18 cellular contexts compared by ENCODE assay signal in the genomic region with DNA sequence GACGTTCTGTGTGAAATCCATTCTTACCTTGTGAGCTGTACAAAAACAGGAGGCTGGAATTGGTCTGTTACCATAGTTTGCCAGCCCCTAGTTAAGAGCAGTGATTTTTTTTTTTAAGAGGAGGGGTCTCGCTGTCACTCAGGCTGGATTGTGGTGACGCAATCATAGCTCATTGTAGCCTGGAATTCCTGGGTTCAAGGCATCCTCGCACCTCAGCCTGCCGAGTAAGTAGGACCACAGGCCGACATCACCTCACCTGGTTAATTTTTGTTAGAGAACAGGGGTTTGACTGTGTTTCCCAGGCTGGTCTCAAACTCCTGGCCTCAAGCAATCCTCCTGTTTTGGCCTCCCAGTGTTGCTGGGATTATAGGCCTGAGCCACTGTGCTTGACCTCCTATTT.
"Had no signal": no experiment of that assay in that cellular context is flagged by ENCODE, and none has a peak within 500 bp of the region (broad histone marks: within the 10 kb centered on the region; RNA-seq: fewer than 3 reads in every experiment).

No MANE protein-coding gene starts in this region.

- H3K36me3 ChIP-seq: ascending aorta, brain microvascular endothelial cell had no signal

- H3K27me3 ChIP-seq: ascending aorta, brain microvascular endothelial cell, foreskin keratinocyte, transverse colon had no signal

- ATAC-seq: foreskin keratinocyte; left ventricle myocardium superior; naive thymus-derived CD8-positive, alpha-beta T cell; stimulated activated naive B cell treated with anti-CD40 and anti-IgM and Interleukin-4, amounts not matched to agents 10 μg/mL and 1 μg/mL and 100 μg/mL, for 72 hours had no signal

- H3K4me3 ChIP-seq: ascending aorta, transverse colon had no signal

- DNase-seq: activated CD8-positive, alpha-beta memory T cell treated with anti-CD3 and anti-CD28 coated beads, Interleukin-2, amount 50 U/mL, for 48 hours; activated effector memory CD4-positive, alpha-beta T cell treated with anti-CD3 and anti-CD28 coated beads, Interleukin-2, amount 50 U/mL, for 16 hours; activated naive CD4-positive, alpha-beta T cell treated with anti-CD3 and anti-CD28 coated beads, Interleukin-2, amount 10 ng/mL, durations not matched to agents 7 days and 5 days; brain microvascular endothelial cell; caudate nucleus; effector memory CD4-positive, alpha-beta T cell; foreskin keratinocyte; left ventricle myocardium superior; mammary epithelial cell; naive thymus-derived CD8-positive, alpha-beta T cell; stimulated activated CD4-positive, alpha-beta T cell treated with anti-CD3 and anti-CD28 coated beads, Interleukin-2, amount 100 ng/mL, for 48 hours; stimulated activated CD8-positive, alpha-beta memory T cell treated with anti-CD3 and anti-CD28 coated beads, Interleukin-4, amount 100 ng/mL, for 48 hours; stimulated activated naive B cell treated with anti-CD40 and anti-IgM and Interleukin-4, amounts not matched to agents 10 μg/mL and 1 μg/mL and 100 μg/mL, for 72 hours; T-helper 1 cell; T-helper 9 cell; transverse colon had no signal

- H3K27ac ChIP-seq: ascending aorta, brain microvascular endothelial cell, foreskin keratinocyte, transverse colon had no signal

- H3K4me3 Mint-ChIP-seq: activated naive CD4-positive, alpha-beta T cell treated with anti-CD3 and anti-CD28 coated beads, Interleukin-2, amount 10 ng/mL, durations not matched to agents 7 days and 5 days; mesothelial cell of epicardium; stimulated activated naive B cell treated with anti-CD40 and anti-IgM and Interleukin-4, amounts not matched to agents 10 μg/mL and 1 μg/mL and 100 μg/mL, for 72 hours had no signal

- H3K9me3 Mint-ChIP-seq: activated naive CD4-positive, alpha-beta T cell treated with anti-CD3 and anti-CD28 coated beads, Interleukin-2, amount 10 ng/mL, durations not matched to agents 7 days and 5 days; naive thymus-derived CD8-positive, alpha-beta T cell; stimulated activated naive B cell treated with anti-CD40 and anti-IgM and Interleukin-4, amounts not matched to agents 10 μg/mL and 1 μg/mL and 100 μg/mL, for 72 hours had no signal

- H3K9me3 ChIP-seq: ascending aorta, transverse colon had no signal

- H3K27ac Mint-ChIP-seq: activated naive CD4-positive, alpha-beta T cell treated with anti-CD3 and anti-CD28 coated beads, Interleukin-2, amount 10 ng/mL, durations not matched to agents 7 days and 5 days; mesothelial cell of epicardium; stimulated activated naive B cell treated with anti-CD40 and anti-IgM and Interleukin-4, amounts not matched to agents 10 μg/mL and 1 μg/mL and 100 μg/mL, for 72 hours had no signal

- H3K27me3 Mint-ChIP-seq: activated naive CD4-positive, alpha-beta T cell treated with anti-CD3 and anti-CD28 coated beads, Interleukin-2, amount 10 ng/mL, durations not matched to agents 7 days and 5 days; naive thymus-derived CD8-positive, alpha-beta T cell; stimulated activated naive B cell treated with anti-CD40 and anti-IgM and Interleukin-4, amounts not matched to agents 10 μg/mL and 1 μg/mL and 100 μg/mL, for 72 hours had no signal
